Comparison of ENCODE assay signal across 8 cellular contexts in genomic region chr1:212035835-212036605, GRCh38. TPM values are rescaled to one million over a fixed set of nuclear protein-coding genes. Genes with fewer than 3 reads are reported as not detected.
A peak's percentile ranks its signal among the peaks of the same experiment; 100 is the strongest.
DNase-seq lines count a peak whose midpoint lies in the region; ATAC-seq and TF ChIP-seq lines count a peak whose summit lies in the region.

No MANE protein-coding gene starts in this region.

- peaks cover 27% of the 10 kb centered on the region for H3K36me3 Mint-ChIP-seq in Caco-2 (ENCODE audit: insufficient read depth, unreplicated experiment)
- H3K36me3 Mint-ChIP-seq in activated naive CD8-positive, alpha-beta T cell treated with anti-CD3 and anti-CD28 coated beads, Interleukin-2, amount 10 ng/mL, durations not matched to agents 7 days and 5 days, result peaks cover 38% of the 10 kb centered on the region

- peak overlapping the region; percentile 85 for H3K4me3 ChIP-seq in Caco-2 (ENCODE audit: low read depth, low read length)
- peak overlapping the region; percentile 66 for H3K4me3 ChIP-seq in lower lobe of right lung
- peak overlapping the region in 1 of 2 donors; percentile 55 for H3K4me3 ChIP-seq in aorta (ENCODE audit: low read length in 2 of 2)

- H3K27me3 ChIP-seq in Caco-2 (replicated peaks; ENCODE audit: control insufficient read depth, insufficient read depth, low read length) (no peaks in the 10 kb centered on the region), lower lobe of right lung (ENCODE audit: low read depth) (no peaks in the 10 kb centered on the region), aorta (ENCODE audit: control insufficient read depth in 1 of 2, insufficient read depth in 2 of 2, low read length in 1 of 2) (no peaks in the 10 kb centered on the region)

- H3K4me1 ChIP-seq in Caco-2, result peaks cover 4% of the 10 kb centered on the region; the same call in 1 of the 2 replicates
- H3K4me1 ChIP-seq in lower lobe of right lung, result peaks cover 30% of the 10 kb centered on the region
- H3K4me1 ChIP-seq in aorta (ENCODE audit: control insufficient read depth in 1 of 2, insufficient read depth in 2 of 2, low read length in 2 of 2), result peaks cover 0 to under 1% of the 10 kb centered on the region in 2 donors

- intact Hi-C loops in Caco-2 (cut with micrococcal nuclease; ENCODE audit: unreplicated experiment) (loop anchor here (1.0 to 10.0 kb wide), 5 partner anchors 24 to 361 kb away; partner anchors contain the start of genes LPGAT1 and NEK2), lower lobe of right lung (cut with DNase I) (no loop called here), aorta (cut with DNase I) (loop anchor here in 1 of 2 donors (10.0 kb wide), 1 partner anchor 351 kb away; no protein-coding TSS in a partner anchor)

- no peaks in the 10 kb centered on the region for H3K9me3 Mint-ChIP-seq in Caco-2 (ENCODE audit: unreplicated experiment)
- H3K9me3 Mint-ChIP-seq in activated naive CD8-positive, alpha-beta T cell treated with anti-CD3 and anti-CD28 coated beads, Interleukin-2, amount 10 ng/mL, durations not matched to agents 7 days and 5 days, result no peaks in the 10 kb centered on the region

- no peak for DNase-seq in Caco-2
- no peak for DNase-seq in activated naive CD8-positive, alpha-beta T cell treated with anti-CD3 and anti-CD28 coated beads, Interleukin-2, amount 10 ng/mL, durations not matched to agents 7 days and 5 days
- no peak for DNase-seq in lower lobe of right lung
- no peak for DNase-seq in aorta
- DNase-seq in C1 segment of cervical spinal cord (lab: John Stamatoyannopoulos, UW), result no peak
- no peak for DNase-seq in NCI-H2227 treated with DMSO at 0.1 percent for 48 hours (lab: John Stamatoyannopoulos, UW)

- TF ChIP-seq CTCF in Caco-2 (IDR thresholded peaks at IDR 0.05; ENCODE audit: insufficient read depth in 1 of 2, low read depth in 1 of 2, low read length in 1 of 2, severe bottlenecking in 1 of 2, unreplicated experiment in 1 of 2) (no peak), lower lobe of right lung (IDR thresholded peaks at IDR 0.05) (no peak)

- H3K36me3 ChIP-seq in Caco-2 (ENCODE audit: control insufficient read depth, insufficient read depth, low read length) (no peaks in the 10 kb centered on the region), lower lobe of right lung (no peaks in the 10 kb centered on the region), aorta (ENCODE audit: control insufficient read depth in 1 of 2, insufficient read depth in 2 of 2, low read length in 1 of 2) (no peaks in the 10 kb centered on the region)

- H3K9me3 ChIP-seq in Caco-2, result no peaks in the 10 kb centered on the region
- H3K9me3 ChIP-seq in lower lobe of right lung, result no peaks in the 10 kb centered on the region
- H3K9me3 ChIP-seq in aorta (ENCODE audit: control insufficient read depth, low read length), result no peaks in the 10 kb centered on the region

- peaks cover 37% of the 10 kb centered on the region for H3K4me1 Mint-ChIP-seq in Caco-2 (ENCODE audit: low read depth, unreplicated experiment)
- peaks cover 55% of the 10 kb centered on the region for H3K4me1 Mint-ChIP-seq in activated naive CD8-positive, alpha-beta T cell treated with anti-CD3 and anti-CD28 coated beads, Interleukin-2, amount 10 ng/mL, durations not matched to agents 7 days and 5 days

- H3K27ac ChIP-seq in lower lobe of right lung (peak overlapping the region; percentile 78), aorta (ENCODE audit: low read depth in 1 of 2, low read length in 2 of 2) (peak overlapping the region in 1 of 2 donors; percentile 52)

- TSS peak; percentile 52 for BruUV-seq in Caco-2 (replicated peaks; lab: Mats Ljungman, UMichigan)

- peak overlapping the region; percentile 96 for H3K27ac Mint-ChIP-seq in Caco-2 (ENCODE audit: unreplicated experiment)
- peak overlapping the region; percentile 93 for H3K27ac Mint-ChIP-seq in activated naive CD8-positive, alpha-beta T cell treated with anti-CD3 and anti-CD28 coated beads, Interleukin-2, amount 10 ng/mL, durations not matched to agents 7 days and 5 days

- POLR2A ChIA-PET in Caco-2 (lab: Charles Lee), result interaction anchor here (0.5 to 1.7 kb wide), 10 partner anchors 10 to 757 kb away, joined by 3 to 15 read pairs (median 7); partner anchors contain the start of gene NEK2
- POLR2A ChIA-PET in activated naive CD8-positive, alpha-beta T cell treated with anti-CD3 and anti-CD28 coated beads, Interleukin-2, amount 10 ng/mL, durations not matched to agents 7 days and 5 days (lab: Charles Lee), result interaction anchor here (0.6 to 3.2 kb wide), 23 partner anchors 9 to 572 kb away, joined by 3 to 20 read pairs (median 5); partner anchors contain the start of genes ATF3, NEK2, NENF and PPP2R5A

- H3K4me3 Mint-ChIP-seq in Caco-2 (ENCODE audit: unreplicated experiment), result peak overlapping the region; percentile 96
- peak overlapping the region; percentile 90 for H3K4me3 Mint-ChIP-seq in activated naive CD8-positive, alpha-beta T cell treated with anti-CD3 and anti-CD28 coated beads, Interleukin-2, amount 10 ng/mL, durations not matched to agents 7 days and 5 days

- CTCF ChIA-PET in Caco-2 (lab: Charles Lee), result interaction anchor here (0.6 to 3.5 kb wide), 38 partner anchors 9 to 1662 kb away, joined by 3 to 109 read pairs (median 4); partner anchors contain the start of gene NEK2

- no peaks in the 10 kb centered on the region for H3K27me3 Mint-ChIP-seq in Caco-2 (ENCODE audit: insufficient read depth, unreplicated experiment)
- no peaks in the 10 kb centered on the region for H3K27me3 Mint-ChIP-seq in activated naive CD8-positive, alpha-beta T cell treated with anti-CD3 and anti-CD28 coated beads, Interleukin-2, amount 10 ng/mL, durations not matched to agents 7 days and 5 days

- WGBS in aorta, 2 donors, result 1% methylated on average over 32 of the region's 32 CpGs

- ATAC-seq in GM19351 (IDR thresholded peaks at IDR 0.05; ENCODE audit: unreplicated experiment), result peak; percentile 5
- ATAC-seq in HG03378 (IDR thresholded peaks at IDR 0.05; ENCODE audit: unreplicated experiment), result peak; percentile 11
- peak; percentile 18 for ATAC-seq in activated naive CD8-positive, alpha-beta T cell treated with anti-CD3 and anti-CD28 coated beads, Interleukin-2, amount 10 ng/mL, durations not matched to agents 7 days and 5 days (ENCODE audit: low read depth)
- no peak for ATAC-seq in lower lobe of right lung
- peak; percentile 1 for ATAC-seq in aorta (ENCODE audit: low FRiP score)

RNA-seq across cellular contexts. Expression of gene DTL, which starts 0.5 kb away (rescaled TPM):
- total RNA-seq in Caco-2 (2022) (20.3 and 23.6 TPM in 2 replicates), lower lobe of right lung (3.9 TPM), aorta (1 to 10 TPM; 1.2 to 1.3 TPM)
- total RNA-seq in activated naive CD8-positive, alpha-beta T cell treated with anti-CD3 and anti-CD28 coated beads, Interleukin-2, amount 10 ng/mL, durations not matched to agents 7 days and 5 days, result 10 to 100 TPM; 49.7 to 54.7 TPM
- under 1 TPM in 1 of 2 donors, not detected in 1; 0.10 TPM for polyA plus RNA-seq in aorta

RNA-seq across cellular contexts. Expression of gene INTS7, which starts 0.7 kb away (rescaled TPM):
- 28.1 and 31.9 TPM in 2 replicates for total RNA-seq in Caco-2 (2022)
- 10 to 100 TPM; 22.6 to 23.0 TPM for total RNA-seq in activated naive CD8-positive, alpha-beta T cell treated with anti-CD3 and anti-CD28 coated beads, Interleukin-2, amount 10 ng/mL, durations not matched to agents 7 days and 5 days
- 17.1 TPM for total RNA-seq in lower lobe of right lung
- 1 to 10 TPM; 7.4 to 9.4 TPM for total RNA-seq in aorta
- 1 to 10 TPM; 3.8 to 4.0 TPM for polyA plus RNA-seq in aorta

Comparison
In these comparisons a context has a peak if more than half of its experiments do, and no peak if none do; other contexts are left out.
1. ATAC-seq: peak in GM19351 (single experiment), HG03378 (single experiment), activated naive CD8-positive, alpha-beta T cell treated with anti-CD3 and anti-CD28 coated beads, Interleukin-2, amount 10 ng/mL, durations not matched to agents 7 days and 5 days (single experiment) and aorta (single experiment); none in lower lobe of right lung (0 of 2).